Comparison of ENCODE assay signal across 15 cellular contexts in genomic region chr9:94824913-94825619, GRCh38.
A peak's percentile ranks its signal among the peaks of the same experiment; 100 is the strongest.
DNase-seq lines count a peak whose midpoint lies in the region; TF ChIP-seq lines count a peak whose summit lies in the region.
"Had no signal": no experiment of that assay in that cellular context is flagged by ENCODE, and none has a peak within 500 bp of the region (broad histone marks: within the 10 kb centered on the region; RNA-seq: fewer than 3 reads in every experiment).

No MANE protein-coding gene starts in this region.

- H3K9me3 ChIP-seq in HUES64 (ENCODE audit: insufficient read depth, low read depth, low read length) (no peaks in the 10 kb centered on the region), suprapubic skin (no peaks in the 10 kb centered on the region)
- H3K9me3 ChIP-seq: BE2C had no signal

- H3K27me3 ChIP-seq in HUES64 (ENCODE audit: insufficient read depth, low read length): no peaks in the 10 kb centered on the region
- H3K27me3 ChIP-seq in suprapubic skin: no peaks in the 10 kb centered on the region
- H3K27me3 ChIP-seq: BE2C had no signal

- peak; percentile 59 for DNase-seq in ecto neural progenitor cell (ENCODE audit: low spot score)
- no peak for DNase-seq in mesothelial cell of epicardium (ENCODE audit: low spot score in 2 of 2, unreplicated experiment in 2 of 2)
- DNase-seq in suprapubic skin (ENCODE audit: low spot score in 2 of 2): no peak
- DNase-seq in 8988T: no peak
- no peak for DNase-seq in lower leg skin (ENCODE audit: low spot score in 2 of 2)
- DNase-seq in AG08396 (ENCODE audit: low spot score): no peak
- no peak for DNase-seq in NCI-H2196 treated with DMSO at 0.1 percent for 48 hours (lab: John Stamatoyannopoulos, UW; ENCODE audit: unreplicated experiment)
- DNase-seq: activated CD4-positive, alpha-beta T cell treated with anti-CD3 and anti-CD28 coated beads for 48 hours; activated T-cell treated with anti-CD3 and anti-CD28 coated beads, Interleukin-2, amount 50 U/mL, for 4 hours; BE2C; DMS79 treated with DMSO at 0.1 percent for 48 hours; effector CD8-positive, alpha-beta T cell; foreskin melanocyte; NCI-H510A treated with DMSO at 0.1 percent for 48 hours had no signal

- H3K27me3 Mint-ChIP-seq in mesothelial cell of epicardium (ENCODE audit: low read depth): no peaks in the 10 kb centered on the region

- H3K4me3 ChIP-seq in HUES64 (ENCODE audit: low read length): peak overlapping the region; percentile 2; the same call in 1 of the 2 replicates
- no peak overlapping the region for H3K4me3 ChIP-seq in suprapubic skin
- no peak overlapping the region for H3K4me3 ChIP-seq in lower leg skin (ENCODE audit: low read depth, poor library complexity, severe bottlenecking)

- H3K4me3 Mint-ChIP-seq in mesothelial cell of epicardium: no peak overlapping the region
- H3K4me3 Mint-ChIP-seq: activated T-cell treated with anti-CD3 and anti-CD28 coated beads, Interleukin-2, amount 50 U/mL, for 4 hours had no signal

- peaks cover 8% of the 10 kb centered on the region for H3K36me3 Mint-ChIP-seq in mesothelial cell of epicardium

- TF ChIP-seq CTCF in mesothelial cell of epicardium (IDR thresholded peaks at IDR 0.05; ENCODE audit: unreplicated experiment) (no peak), suprapubic skin (IDR thresholded peaks at IDR 0.05) (no peak), lower leg skin (IDR thresholded peaks at IDR 0.05) (no peak)

- TF ChIP-seq POLR2A in suprapubic skin (IDR thresholded peaks at IDR 0.05) (no peak), lower leg skin (IDR thresholded peaks at IDR 0.05) (no peak)

- H3K9me3 Mint-ChIP-seq in mesothelial cell of epicardium: no peaks in the 10 kb centered on the region
- H3K9me3 Mint-ChIP-seq: activated T-cell treated with anti-CD3 and anti-CD28 coated beads, Interleukin-2, amount 50 U/mL, for 4 hours had no signal

- H3K9ac ChIP-seq in HUES64 (ENCODE audit: low read depth, low read length): no peak overlapping the region

- peaks cover 43% of the 10 kb centered on the region for H3K4me1 ChIP-seq in HUES64 (ENCODE audit: insufficient read depth, low read length)
- H3K4me1 ChIP-seq in suprapubic skin: peaks cover 38% of the 10 kb centered on the region

- H3K36me3 ChIP-seq in HUES64 (ENCODE audit: insufficient read depth, low read length): no peaks in the 10 kb centered on the region
- H3K36me3 ChIP-seq in suprapubic skin: no peaks in the 10 kb centered on the region

- 22% methylated on average over 11 of the region's 12 CpGs for WGBS in HUES64
- WGBS in suprapubic skin: 48% methylated on average over 12 of the region's 12 CpGs
- WGBS in lower leg skin, 2 donors: 53 to 57% methylated on average over 12 of the region's 12 CpGs

- peaks cover 41% of the 10 kb centered on the region for H3K4me1 Mint-ChIP-seq in mesothelial cell of epicardium

- intact Hi-C loops in lower leg skin (cut with DNase I; ENCODE audit: low total_unique reads): no loop called here

- no peak for TF ChIP-seq EP300 in suprapubic skin (IDR thresholded peaks at IDR 0.05)

- H3K27ac ChIP-seq in HUES64 (ENCODE audit: low read depth, low read length): peak overlapping the region; percentile 25; the same call in 1 of the 2 replicates
- H3K27ac ChIP-seq in suprapubic skin: peak overlapping the region; percentile 59

- peak overlapping the region; percentile 90 for H3K27ac Mint-ChIP-seq in mesothelial cell of epicardium
